Comparison of ENCODE assay signal across 9 cellular contexts in the genomic region with DNA sequence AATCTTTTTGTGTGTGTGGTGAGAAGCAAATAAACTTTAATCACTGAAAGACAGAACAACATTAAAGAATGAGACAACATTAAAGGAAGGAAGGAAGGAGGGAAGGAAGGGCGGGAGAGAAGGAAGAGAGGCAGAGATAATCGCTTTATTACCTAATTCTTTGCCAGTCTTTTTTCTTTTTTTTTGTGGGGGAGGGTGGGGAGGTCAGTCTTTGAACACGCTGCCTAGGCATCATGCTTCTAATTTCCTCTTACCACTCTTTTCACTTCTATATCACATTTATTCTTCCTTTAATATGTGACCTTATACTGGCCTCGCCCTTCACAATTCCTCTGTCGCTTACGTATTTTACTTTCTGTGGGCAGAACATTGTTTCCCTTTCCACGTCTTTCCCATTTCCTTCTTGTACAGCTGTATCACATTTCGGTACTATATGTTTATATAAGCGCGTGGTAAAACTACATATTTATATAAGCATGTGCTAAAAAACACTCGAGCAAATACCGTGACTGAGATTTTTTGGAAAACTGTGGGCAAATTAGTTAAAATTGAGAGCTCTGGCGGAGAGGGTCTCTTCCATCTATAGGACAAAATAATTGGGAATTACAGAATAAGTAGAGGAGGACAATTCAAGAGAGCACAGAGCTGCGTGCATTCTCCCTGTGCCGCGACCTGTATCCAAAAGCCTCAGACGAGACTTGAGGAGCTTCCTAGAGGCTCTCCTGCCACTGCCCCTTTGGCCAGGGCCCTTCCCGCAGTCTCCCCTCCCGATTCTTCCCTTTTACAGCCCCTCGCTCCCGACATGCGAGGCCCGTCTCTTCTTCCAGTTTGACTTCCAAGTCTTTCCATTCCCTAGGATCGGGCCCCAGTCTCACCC. TPM values are rescaled to one million over a fixed set of nuclear protein-coding genes. Genes with fewer than 3 reads are reported as not detected.
DNase-seq lines count a peak whose midpoint lies in the region; ATAC-seq and TF ChIP-seq lines count a peak whose summit lies in the region.
"Had no signal": no experiment of that assay in that cellular context is flagged by ENCODE, and none has a peak within 500 bp of the region (broad histone marks: within the 10 kb centered on the region; RNA-seq: fewer than 3 reads in every experiment).

No MANE protein-coding gene starts in this region.

- peak overlapping the region; percentile 61 to 76 (median 68) for H3K4me3 ChIP-seq in BLaER1 treated with 17β-estradiol and CSF1 and Interleukin-3, amounts not matched to agents 10 nM and 100 nM
- H3K4me3 ChIP-seq in HUES48 (ENCODE audit: low read depth, low read length) (peak overlapping the region; percentile 92), breast epithelium (peak overlapping the region; percentile 60 to 87 (median 73)), thoracic aorta (peak overlapping the region; percentile 83)

- H3K27me3 ChIP-seq in BLaER1 treated with 17β-estradiol and CSF1 and Interleukin-3, amounts not matched to agents 10 nM and 100 nM = peaks cover 29 to 50% (median 41%) of the 10 kb centered on the region in 11 experiments
- peaks cover 29% of the 10 kb centered on the region for H3K27me3 ChIP-seq in HUES48 (ENCODE audit: control insufficient read depth, insufficient read depth, low read length)
- H3K27me3 ChIP-seq in breast epithelium = no peaks in the 10 kb centered on the region
- H3K27me3 ChIP-seq in thoracic aorta (replicated peaks; ENCODE audit: insufficient read depth) = no peaks in the 10 kb centered on the region

- no peaks in the 10 kb centered on the region for H3K36me3 ChIP-seq in BLaER1 treated with 17β-estradiol and CSF1 and Interleukin-3, amounts not matched to agents 10 nM and 100 nM
- H3K36me3 ChIP-seq in HUES48 (ENCODE audit: control insufficient read depth, insufficient read depth, low read length) (no peaks in the 10 kb centered on the region), breast epithelium (no peaks in the 10 kb centered on the region), thoracic aorta (no peaks in the 10 kb centered on the region)

- H4K20me1 ChIP-seq in BLaER1 treated with 17β-estradiol and CSF1 and Interleukin-3, amounts not matched to agents 10 nM and 100 nM = no peaks in the 10 kb centered on the region; a peak in 1 of 22 replicates

- peaks cover 9 to 19% (median 14%) of the 10 kb centered on the region in 10 experiments; a peak in 15 of 20 replicates for H3K4me1 ChIP-seq in BLaER1 treated with 17β-estradiol and CSF1 and Interleukin-3, amounts not matched to agents 10 nM and 100 nM
- H3K4me1 ChIP-seq in HUES48 (ENCODE audit: control insufficient read depth, insufficient read depth, low read length) = peaks cover 16% of the 10 kb centered on the region
- no peaks in the 10 kb centered on the region for H3K4me1 ChIP-seq in breast epithelium
- H3K4me1 ChIP-seq in thoracic aorta (ENCODE audit: control insufficient read depth in 1 of 2, low read depth in 2 of 2) = peaks cover 4 to 15% of the 10 kb centered on the region in 2 donors

- H3K27ac ChIP-seq in BLaER1 treated with 17β-estradiol and CSF1 and Interleukin-3, amounts not matched to agents 10 nM and 100 nM = no peak overlapping the region
- H3K27ac ChIP-seq in HUES48 (ENCODE audit: low read depth, low read length) (no peak overlapping the region), breast epithelium (peak overlapping the region; percentile 66 to 78), thoracic aorta (peak overlapping the region in 1 of 2 donors; percentile 13)
- H3K27ac ChIP-seq: HL-60 had no signal

- DNase-seq in breast epithelium (ENCODE audit: low spot score in 2 of 2) = no peak
- DNase-seq in left colon = peak; percentile 25 to 35
- no peak for DNase-seq in thoracic aorta (ENCODE audit: low spot score)
- no peak for DNase-seq in GOT3 (lab: John Stamatoyannopoulos, UW)
- no peak for DNase-seq in NCI-H1436 (lab: John Stamatoyannopoulos, UW)
- DNase-seq in NCI-H774 (lab: John Stamatoyannopoulos, UW) = no peak

- TF ChIP-seq POLR2A in breast epithelium (IDR thresholded peaks at IDR 0.05) = no peak

- TF ChIP-seq CTCF in breast epithelium (IDR thresholded peaks at IDR 0.05) (no peak), thoracic aorta (IDR thresholded peaks at IDR 0.05) (no peak)

- no peaks in the 10 kb centered on the region for H3K9me3 ChIP-seq in BLaER1 treated with 17β-estradiol and CSF1 and Interleukin-3, amounts not matched to agents 10 nM and 100 nM (replicated peaks in 1 of 11)
- H3K9me3 ChIP-seq in HUES48 (ENCODE audit: control insufficient read depth, insufficient read depth, low read length) = no peaks in the 10 kb centered on the region
- no peaks in the 10 kb centered on the region for H3K9me3 ChIP-seq in breast epithelium
- no peaks in the 10 kb centered on the region for H3K9me3 ChIP-seq in thoracic aorta

- ATAC-seq in left colon (peak; percentile 69), thoracic aorta (ENCODE audit: insufficient number of reproducible peaks, low FRiP score, low read depth) (no peak)

- intact Hi-C loops in breast epithelium (cut with DNase I; ENCODE audit: low total_unique reads) (no loop called here), left colon (cut with DNase I, micrococcal nuclease) (no loop called here)

- peak overlapping the region; percentile 80 to 98 (median 96) for H3K4me2 ChIP-seq in BLaER1 treated with 17β-estradiol and CSF1 and Interleukin-3, amounts not matched to agents 10 nM and 100 nM

- H3K9ac ChIP-seq in BLaER1 treated with 17β-estradiol and CSF1 and Interleukin-3, amounts not matched to agents 10 nM and 100 nM = peak overlapping the region; percentile 45 to 76 (median 65)
- H3K9ac ChIP-seq in HUES48 (ENCODE audit: low read depth, low read length) = peak overlapping the region; percentile 34; the same call in 1 of the 2 replicates

RNA-seq across cellular contexts. Expression of a gene that starts 0.8 kb away (rescaled TPM):
- total RNA-seq in breast epithelium = 10 to 100 TPM in 1 of 3 donors, 1 to 10 TPM in 2; 2.4 to 11.8 (median 6.6) TPM
- 1 to 10 TPM; 3.5 to 4.4 TPM for total RNA-seq in left colon
- total RNA-seq in thoracic aorta = 10 to 100 TPM in 1 of 2 donors, 1 to 10 TPM in 1; 9.2 to 16.9 TPM

Comparison
In these comparisons a context has a peak if more than half of its experiments do, and no peak if none do; other contexts are left out.
1. H3K27ac ChIP-seq: peak in breast epithelium (2 of 2); none in BLaER1 treated with 17β-estradiol and CSF1 and Interleukin-3, amounts not matched to agents 10 nM and 100 nM (0 of 11) and HUES48 (single experiment).
2. DNase-seq: peak in left colon (2 of 2); none in breast epithelium (0 of 2), thoracic aorta (single experiment), GOT3 (single experiment), NCI-H1436 (single experiment) and NCI-H774 (single experiment).
3. Peak in every context shown above with its lines, with median percentiles within 50 percentile points of each other: H3K4me3 ChIP-seq.